16 cellular contexts compared by ENCODE assay signal in genomic region chr4:170497729-170498128, GRCh38.
A peak's percentile ranks its signal among the peaks of the same experiment; 100 is the strongest.
DNase-seq lines count a peak whose midpoint lies in the region; ATAC-seq, FAIRE-seq and TF ChIP-seq lines count a peak whose summit lies in the region.
"Had no signal": no experiment of that assay in that cellular context is flagged by ENCODE, and none has a peak within 500 bp of the region (broad histone marks: within the 10 kb centered on the region; RNA-seq: fewer than 3 reads in every experiment).

No MANE protein-coding gene starts in this region.

- H3K9me3 ChIP-seq in BE2C, result no peaks in the 10 kb centered on the region
- no peaks in the 10 kb centered on the region for H3K9me3 ChIP-seq in astrocyte (ENCODE audit: insufficient read depth, low read depth, low read length)
- no peaks in the 10 kb centered on the region for H3K9me3 ChIP-seq in lower lobe of right lung
- H3K9me3 ChIP-seq: gastrocnemius medialis had no signal

- H3K4me1 Mint-ChIP-seq in astrocyte (ENCODE audit: low read depth, unreplicated experiment), result no peaks in the 10 kb centered on the region

- intact Hi-C loops in lower lobe of right lung (cut with DNase I), result no loop called here

- H3K27ac ChIP-seq in astrocyte (ENCODE audit: low read depth, low read length) (no peak overlapping the region), lower lobe of right lung (no peak overlapping the region)
- H3K27ac ChIP-seq: gastrocnemius medialis had no signal

- TF ChIP-seq CTCF in BE2C (IDR thresholded peaks at IDR 0.05; ENCODE audit: low read depth, low read length) (no peak), astrocyte (IDR thresholded peaks at IDR 0.05; ENCODE audit: insufficient read depth, low read depth, low read length) (no peak), lower lobe of right lung (IDR thresholded peaks at IDR 0.05) (no peak)

- no peak for FAIRE-seq in astrocyte (lab: Jason Lieb, UNC)

- H3K36me3 Mint-ChIP-seq in astrocyte (ENCODE audit: low read depth, unreplicated experiment), result no peaks in the 10 kb centered on the region

- peak overlapping the region; percentile 73 for H3K4me2 ChIP-seq in astrocyte (ENCODE audit: low read length)

- H3K4me3 ChIP-seq in BE2C (ENCODE audit: low read depth, low read length) (peak overlapping the region; percentile 56), astrocyte (ENCODE audit: insufficient read depth, low read depth, low read length) (no peak overlapping the region), lower lobe of right lung (no peak overlapping the region)
- H3K4me3 ChIP-seq: gastrocnemius medialis had no signal

- no peak overlapping the region for H3K4me3 Mint-ChIP-seq in astrocyte (ENCODE audit: unreplicated experiment)

- H3K9ac ChIP-seq in astrocyte (ENCODE audit: low read length), result no peak overlapping the region

- no peak overlapping the region for H2AFZ ChIP-seq in astrocyte (ENCODE audit: low read depth, low read length)

- peaks cover 9% of the 10 kb centered on the region for H3K9me3 Mint-ChIP-seq in astrocyte (ENCODE audit: unreplicated experiment)

- H3K4me1 ChIP-seq in BE2C, result no peaks in the 10 kb centered on the region
- no peaks in the 10 kb centered on the region for H3K4me1 ChIP-seq in astrocyte (ENCODE audit: insufficient read depth, low read length)
- no peaks in the 10 kb centered on the region for H3K4me1 ChIP-seq in lower lobe of right lung
- H3K4me1 ChIP-seq: gastrocnemius medialis had no signal

- no peak overlapping the region for H3K27ac Mint-ChIP-seq in astrocyte (ENCODE audit: unreplicated experiment)
- H3K27ac Mint-ChIP-seq: effector memory CD8-positive, alpha-beta T cell had no signal

- no peaks in the 10 kb centered on the region for H3K79me2 ChIP-seq in astrocyte (ENCODE audit: insufficient read depth, low read length)

- H4K20me1 ChIP-seq in astrocyte (ENCODE audit: insufficient read depth, low read length), result no peaks in the 10 kb centered on the region

- DNase-seq in BE2C (no peak), astrocyte (ENCODE audit: low read depth) (no peak), AG08396 (ENCODE audit: low spot score) (no peak), lower lobe of right lung (no peak), NCI-H128 (lab: John Stamatoyannopoulos, UW; ENCODE audit: unreplicated experiment) (no peak)
- DNase-seq: AML-193; effector memory CD8-positive, alpha-beta T cell; gastrocnemius medialis; NCI-H187 treated with DMSO at 0.1 percent for 48 hours; right cardiac atrium; stimulated activated CD4-positive, alpha-beta T cell treated with anti-CD3 and anti-CD28 coated beads, Interleukin-4, amount 100 ng/mL, for 4 hours; stimulated activated naive CD8-positive, alpha-beta T cell treated with anti-CD3 and anti-CD28 coated beads, Interleukin-15, Interleukin-2, amounts not matched to agents 100 U/mL and 50 U/mL, for 24 hours; SW 1271 had no signal

- H3K27me3 ChIP-seq in BE2C (no peaks in the 10 kb centered on the region), astrocyte (ENCODE audit: insufficient read depth, low read length) (no peaks in the 10 kb centered on the region), lower lobe of right lung (ENCODE audit: low read depth) (no peaks in the 10 kb centered on the region)
- H3K27me3 ChIP-seq: gastrocnemius medialis had no signal

- ATAC-seq in GM18907 (IDR thresholded peaks at IDR 0.05; ENCODE audit: unreplicated experiment), result peak; percentile 29
- peak; percentile 21 for ATAC-seq in HG03442 (IDR thresholded peaks at IDR 0.05; ENCODE audit: unreplicated experiment)
- ATAC-seq in lower lobe of right lung, result no peak
- ATAC-seq in GM21447 (IDR thresholded peaks at IDR 0.05; ENCODE audit: unreplicated experiment), result no peak
- ATAC-seq: effector memory CD8-positive, alpha-beta T cell; gastrocnemius medialis; right cardiac atrium; stimulated activated naive CD8-positive, alpha-beta T cell treated with anti-CD3 and anti-CD28 coated beads, Interleukin-15, Interleukin-2, amounts not matched to agents 100 U/mL and 50 U/mL, for 24 hours had no signal

- H3K36me3 ChIP-seq in BE2C, result no peaks in the 10 kb centered on the region
- no peaks in the 10 kb centered on the region for H3K36me3 ChIP-seq in astrocyte (ENCODE audit: insufficient read depth, low read length)
- no peaks in the 10 kb centered on the region for H3K36me3 ChIP-seq in lower lobe of right lung
- H3K36me3 ChIP-seq: gastrocnemius medialis had no signal

- no peaks in the 10 kb centered on the region for H3K27me3 Mint-ChIP-seq in astrocyte (ENCODE audit: low read depth, unreplicated experiment)
- H3K27me3 Mint-ChIP-seq: effector memory CD8-positive, alpha-beta T cell had no signal

Comparison
In these comparisons a context has a peak if more than half of its experiments do, and no peak if none do; other contexts are left out.
1. ATAC-seq: peak in GM18907 (single experiment) and HG03442 (single experiment); none in lower lobe of right lung (0 of 2) and GM21447 (single experiment).